1 cellular context compared by ENCODE assay signal in genomic region chr12:6089041-6089823, GRCh38.
TF ChIP-seq lines count a peak whose summit lies in the region.

No MANE protein-coding gene starts in this region.

TF ChIP-seq in WTC11, 78 proteins besides CTCF, POLR2A, EP300 and RAD21 (continued from another document):
- TF ChIP-seq ZNF425 (CRISPR knock-in tag; conservative IDR thresholded peaks at IDR 0.05) (no peak), ESRRA (CRISPR knock-in tag; IDR thresholded peaks at IDR 0.05; ENCODE audit: borderline replicate concordance) (no peak), HMGA2 (CRISPR knock-in tag; IDR thresholded peaks at IDR 0.05) (no peak)
